14 cellular contexts compared by ENCODE assay signal in the genomic region with DNA sequence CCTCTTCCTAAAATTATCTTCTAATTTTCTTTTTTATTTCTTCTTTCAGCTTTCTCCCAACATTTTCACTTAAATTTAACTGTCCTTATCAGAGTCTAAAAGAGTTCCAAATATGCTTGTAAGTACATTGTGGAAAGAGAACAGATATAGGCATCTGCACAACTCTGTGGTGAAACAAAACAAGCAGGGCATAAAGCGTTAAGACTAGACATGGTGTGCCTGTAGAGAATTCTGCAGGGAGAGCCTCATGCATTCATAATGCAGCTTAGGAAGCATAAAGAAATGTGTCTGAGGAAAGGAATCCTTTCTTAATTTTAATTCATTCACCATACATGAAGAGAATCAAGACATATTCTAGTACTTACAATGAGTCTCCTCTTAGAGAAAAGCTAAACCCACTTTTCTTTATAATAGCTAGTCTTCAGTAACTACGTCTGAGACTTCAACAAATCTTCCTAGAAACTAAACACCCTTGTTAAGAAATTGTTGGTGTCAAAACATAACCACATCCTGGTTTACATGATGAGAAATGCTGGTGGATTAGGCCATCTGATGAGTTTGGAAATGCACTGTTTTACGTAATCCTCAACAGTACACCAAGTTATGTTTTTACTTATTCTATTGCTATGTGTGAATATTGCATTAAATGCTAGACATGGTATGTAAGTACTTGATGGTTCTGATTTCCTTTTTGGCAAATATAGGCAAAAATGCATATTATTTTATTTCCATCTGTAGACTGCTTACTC.
DNase-seq lines count a peak whose midpoint lies in the region; TF ChIP-seq lines count a peak whose summit lies in the region.
"Had no signal": no experiment of that assay in that cellular context is flagged by ENCODE, and none has a peak within 500 bp of the region (broad histone marks: within the 10 kb centered on the region; RNA-seq: fewer than 3 reads in every experiment).

No MANE protein-coding gene starts in this region.

- H2AFZ ChIP-seq in mesenchymal stem cell (ENCODE audit: low read depth, low read length) (no peak overlapping the region), MM.1S (ENCODE audit: low read length) (no peak overlapping the region)

- H3K36me3 ChIP-seq in adipocyte (ENCODE audit: control insufficient read depth, insufficient read depth, low read length, severe bottlenecking) (no peaks in the 10 kb centered on the region), mesenchymal stem cell (ENCODE audit: control insufficient read depth in 1 of 2, insufficient read depth in 2 of 2, low read depth in 1 of 2, low read length in 2 of 2) (no peaks in the 10 kb centered on the region), MM.1S (replicated peaks; ENCODE audit: insufficient read depth, low read length) (no peaks in the 10 kb centered on the region)
- H3K36me3 ChIP-seq: prostate gland, tibial artery had no signal

- H3K4me3 ChIP-seq in adipocyte (ENCODE audit: low read length), result no peak overlapping the region
- H3K4me3 ChIP-seq in mesenchymal stem cell (ENCODE audit: insufficient read depth in 1 of 2, low read depth in 1 of 2, low read length in 2 of 2), result no peak overlapping the region
- no peak overlapping the region for H3K4me3 ChIP-seq in MM.1S (ENCODE audit: low read length)
- H3K4me3 ChIP-seq: prostate gland, tibial artery had no signal

- no peak overlapping the region for H2AK5ac ChIP-seq in mesenchymal stem cell (ENCODE audit: low read length, severe bottlenecking)

- no peaks in the 10 kb centered on the region for H3K79me2 ChIP-seq in MM.1S (ENCODE audit: low read length)

- no peaks in the 10 kb centered on the region for H3K9me2 ChIP-seq in MM.1S (replicated peaks; ENCODE audit: insufficient read depth, low read length)

- no peak overlapping the region for H3K23ac ChIP-seq in mesenchymal stem cell (ENCODE audit: low read length in 2 of 2)

- H3K4me1 ChIP-seq in adipocyte (ENCODE audit: control insufficient read depth, insufficient read depth, low read length) (peaks cover 17% of the 10 kb centered on the region), mesenchymal stem cell (ENCODE audit: control insufficient read depth, insufficient read depth, low read depth, low read length) (no peaks in the 10 kb centered on the region), MM.1S (ENCODE audit: low read length) (no peaks in the 10 kb centered on the region)
- H3K4me1 ChIP-seq: prostate gland, tibial artery had no signal

- no peak overlapping the region for H4K91ac ChIP-seq in mesenchymal stem cell (ENCODE audit: low read length)

- no peak overlapping the region for H4K8ac ChIP-seq in mesenchymal stem cell (ENCODE audit: low read length)

- H2BK120ac ChIP-seq in mesenchymal stem cell (ENCODE audit: low read depth, low read length), result no peak overlapping the region

- no peak overlapping the region for H3K4ac ChIP-seq in mesenchymal stem cell (ENCODE audit: low read depth in 1 of 2, low read length in 2 of 2)

- no peak overlapping the region for H2BK12ac ChIP-seq in mesenchymal stem cell (ENCODE audit: low read length in 2 of 2)

- no peaks in the 10 kb centered on the region for H3F3A ChIP-seq in MM.1S (ENCODE audit: insufficient read depth, low read length)

- H3K18ac ChIP-seq in mesenchymal stem cell (ENCODE audit: low read depth in 1 of 2, low read length in 2 of 2), result peak overlapping the region in 1 of 2 experiments; percentile 28

- no peak for TF ChIP-seq CTCF in MM.1S (IDR thresholded peaks at IDR 0.05; ENCODE audit: low read length)

- H2BK5ac ChIP-seq in mesenchymal stem cell (ENCODE audit: low read depth, low read length, poor library complexity, severe bottlenecking), result no peak overlapping the region

- H3K27me3 ChIP-seq in adipocyte (replicated peaks; ENCODE audit: control insufficient read depth, insufficient read depth, low read length), result no peaks in the 10 kb centered on the region
- H3K27me3 ChIP-seq in mesenchymal stem cell (ENCODE audit: control insufficient read depth in 1 of 2, insufficient read depth in 1 of 2, low read length in 2 of 2), result no peaks in the 10 kb centered on the region
- H3K27me3 ChIP-seq in MM.1S (replicated peaks; ENCODE audit: insufficient read depth, low read length), result no peaks in the 10 kb centered on the region
- H3K27me3 ChIP-seq: tibial artery had no signal

- H3K27ac ChIP-seq in mesenchymal stem cell (ENCODE audit: low read length, poor library complexity, severe bottlenecking), result no peak overlapping the region
- H3K27ac ChIP-seq in MM.1S (ENCODE audit: low read length), result no peak overlapping the region
- H3K27ac ChIP-seq: prostate gland, tibial artery had no signal

- DNase-seq in AML-193 (lab: John Stamatoyannopoulos, UW) (peak; percentile 96 to 97), M059J (ENCODE audit: low read depth) (peak; percentile 46), adipocyte (ENCODE audit: low read depth) (peak; percentile 61), mesenchymal stem cell (peak; percentile 93), T-helper 9 cell (no peak), SK-N-DZ (ENCODE audit: low spot score) (no peak), MM.1S (no peak), D341Med (ENCODE audit: low spot score) (no peak)
- DNase-seq: activated CD4-positive, alpha-beta memory T cell treated with anti-CD3 and anti-CD28 coated beads for 36 hours; DMS53; glutamatergic neuron; NCI-H524 treated with DMSO at 0.1 percent for 48 hours; tibial artery had no signal

- H3K9me3 ChIP-seq in adipocyte (ENCODE audit: control insufficient read depth, low read length) (no peaks in the 10 kb centered on the region), mesenchymal stem cell (ENCODE audit: control insufficient read depth, low read length) (peaks cover 3% of the 10 kb centered on the region), MM.1S (replicated peaks; ENCODE audit: insufficient read depth, low read length) (no peaks in the 10 kb centered on the region)
- H3K9me3 ChIP-seq: prostate gland, tibial artery had no signal

- no peak overlapping the region for H3K4me2 ChIP-seq in mesenchymal stem cell (ENCODE audit: low read length, poor library complexity, severe bottlenecking)
- H3K4me2 ChIP-seq in MM.1S (ENCODE audit: low read depth, low read length), result no peak overlapping the region

- 43% methylated on average over 2 of the region's 3 CpGs for WGBS in mesenchymal stem cell

- no peak overlapping the region for H3K14ac ChIP-seq in mesenchymal stem cell (ENCODE audit: low read length in 2 of 2)

- no peaks in the 10 kb centered on the region for H4K20me1 ChIP-seq in MM.1S (ENCODE audit: insufficient read depth, low read length)

- no peak overlapping the region for H3K9ac ChIP-seq in adipocyte (ENCODE audit: low read length)
- H3K9ac ChIP-seq in mesenchymal stem cell (ENCODE audit: low read length), result no peak overlapping the region
- H3K9ac ChIP-seq in MM.1S (ENCODE audit: low read length), result no peak overlapping the region

- no peaks in the 10 kb centered on the region for H3K79me1 ChIP-seq in mesenchymal stem cell (replicated peaks; ENCODE audit: low read length, poor library complexity, severe bottlenecking)

- H2BK15ac ChIP-seq in mesenchymal stem cell (ENCODE audit: low read depth, poor library complexity, severe bottlenecking), result no peak overlapping the region

Comparison
In these comparisons a context has a peak if more than half of its experiments do, and no peak if none do; other contexts are left out.
1. DNase-seq: peak in AML-193 (2 of 2), M059J (single experiment), adipocyte (single experiment) and mesenchymal stem cell (single experiment); none in T-helper 9 cell (single experiment), SK-N-DZ (single experiment), MM.1S (single experiment) and D341Med (single experiment).